ENCODE assay signal across 1 cellular context in genomic region chr3:139226731-139227130, GRCh38.
TF ChIP-seq lines count a peak whose summit lies in the region.

No MANE protein-coding gene starts in this region.

TF ChIP-seq in SK-N-SH, 30 proteins besides CTCF, POLR2A, EP300 and RAD21 (continued from another document):
- no peak for TF ChIP-seq USF1 (IDR thresholded peaks at IDR 0.05; ENCODE audit: borderline replicate concordance, low read depth)
- TF ChIP-seq MXI1 (IDR thresholded peaks at IDR 0.05; ENCODE audit: low read depth, low read length) = no peak
- no peak for TF ChIP-seq MEF2A (IDR thresholded peaks at IDR 0.05; ENCODE audit: borderline replicate concordance, low read depth)
- no peak for TF ChIP-seq SMC3 (IDR thresholded peaks at IDR 0.05; ENCODE audit: low read depth, low read length)
- no peak for TF ChIP-seq EZH2phosphoT487 (IDR thresholded peaks at IDR 0.05; ENCODE audit: borderline replicate concordance, low read depth)
- no peak for TF ChIP-seq FOSL2 (IDR thresholded peaks at IDR 0.05; ENCODE audit: borderline replicate concordance, low read depth)
- no peak for TF ChIP-seq TAF1 (IDR thresholded peaks at IDR 0.05; ENCODE audit: borderline replicate concordance, low read depth, low read length)
- no peak for TF ChIP-seq TCF12 (IDR thresholded peaks at IDR 0.05)
- TF ChIP-seq RXRA (IDR thresholded peaks at IDR 0.05; ENCODE audit: borderline replicate concordance, low read depth) = no peak
- no peak for TF ChIP-seq FOXJ3 (CRISPR knock-in tag; IDR thresholded peaks at IDR 0.05)
- TF ChIP-seq NRF1 (IDR thresholded peaks at IDR 0.05; ENCODE audit: low read depth, low read length) = no peak
- TF ChIP-seq CHD2 (IDR thresholded peaks at IDR 0.05; ENCODE audit: low read length, partially characterized antibody) = no peak
